In genomic region chr1:4549933-4550332, GRCh38 we compare ENCODE assay signal across 24 cellular contexts.
A peak's percentile ranks its signal among the peaks of the same experiment; 100 is the strongest.
DNase-seq lines count a peak whose midpoint lies in the region; ATAC-seq, FAIRE-seq and TF ChIP-seq lines count a peak whose summit lies in the region.
"Had no signal": no experiment of that assay in that cellular context is flagged by ENCODE, and none has a peak within 500 bp of the region (broad histone marks: within the 10 kb centered on the region; RNA-seq: fewer than 3 reads in every experiment).

No MANE protein-coding gene starts in this region.

- H3K27ac Mint-ChIP-seq in neural progenitor cell, result no peak overlapping the region
- no peak overlapping the region for H3K27ac Mint-ChIP-seq in activated CD4-positive, alpha-beta T cell treated with anti-CD3 and anti-CD28 coated beads for 36 hours
- H3K27ac Mint-ChIP-seq: B cell; nephron; T-helper 1 cell treated with Interleukin-12 subunit alpha and Interleukin-12 subunit beta and Interleukin-4 antibody, amounts not matched to agents 30 μg/mL and 1 μg/mL, for 36 hours had no signal

- no TSS peak for BruUV-seq in GM12878 (replicated peaks; lab: Mats Ljungman, UMichigan)

- H3F3A ChIP-seq in neural progenitor cell (ENCODE audit: low read depth), result no peaks in the 10 kb centered on the region

- SMC1A ChIA-PET in GM12878 (lab: Charles Lee; ENCODE audit: uncharacterized antibody, unreplicated experiment), result no interaction called here

- H3K4me1 ChIP-seq in NT2/D1 (ENCODE audit: insufficient read depth, insufficient read length) (no peaks in the 10 kb centered on the region), GM12878 (ENCODE audit: control insufficient read depth, insufficient read depth, low read length) (no peaks in the 10 kb centered on the region), neural progenitor cell (no peaks in the 10 kb centered on the region)
- H3K4me1 ChIP-seq: colonic mucosa, upper lobe of right lung had no signal

- RAD21 ChIA-PET in GM12878 (lab: Charles Lee; ENCODE audit: unreplicated experiment), result no interaction called here

- no peak overlapping the region for H3K9ac ChIP-seq in NT2/D1 (ENCODE audit: insufficient read length, low read depth)
- no peak overlapping the region for H3K9ac ChIP-seq in GM12878 (ENCODE audit: control insufficient read depth, insufficient read depth, low read length)
- H3K9ac ChIP-seq in neural progenitor cell, result no peak overlapping the region

- peaks cover 2% of the 10 kb centered on the region for H3K9me3 Mint-ChIP-seq in neural progenitor cell
- H3K9me3 Mint-ChIP-seq in activated CD4-positive, alpha-beta T cell treated with anti-CD3 and anti-CD28 coated beads for 36 hours (ENCODE audit: low read depth), result no peaks in the 10 kb centered on the region
- H3K9me3 Mint-ChIP-seq: T-helper 1 cell treated with Interleukin-12 subunit alpha and Interleukin-12 subunit beta and Interleukin-4 antibody, amounts not matched to agents 30 μg/mL and 1 μg/mL, for 36 hours had no signal

- H2AFZ ChIP-seq in GM12878 (ENCODE audit: control insufficient read depth, low read depth, low read length) (no peak overlapping the region), neural progenitor cell (replicated peaks) (no peak overlapping the region)

- WGBS in GM12878 (ENCODE audit: insufficient coverage, insufficient replicate concordance, low lambda C conversion rate, missing lambda C conversion rate), result 17% methylated on average over 4 of the region's 4 CpGs

- in situ Hi-C loops in GM12878 (cut with MboI), result no loop called here

- peaks cover 2% of the 10 kb centered on the region for H3K27me3 Mint-ChIP-seq in neural progenitor cell (ENCODE audit: insufficient read depth, low read depth)
- peaks cover 18% of the 10 kb centered on the region for H3K27me3 Mint-ChIP-seq in activated CD4-positive, alpha-beta T cell treated with anti-CD3 and anti-CD28 coated beads for 36 hours

- H3K9me3 ChIP-seq in NT2/D1 (ENCODE audit: insufficient read depth, low read length) (no peaks in the 10 kb centered on the region), GM12878 (replicated peaks; ENCODE audit: control insufficient read depth, insufficient read depth, low read length) (no peaks in the 10 kb centered on the region), neural progenitor cell (ENCODE audit: low read depth) (no peaks in the 10 kb centered on the region)
- H3K9me3 ChIP-seq: colonic mucosa, MG63, upper lobe of right lung had no signal

- H3K27me3 ChIP-seq in NT2/D1 (ENCODE audit: insufficient read depth, insufficient read length) (no peaks in the 10 kb centered on the region), GM12878 (replicated peaks in 1 of 2; ENCODE audit: control insufficient read depth in 2 of 2, insufficient read depth in 2 of 2, low read length in 1 of 2) (no peaks in the 10 kb centered on the region), neural progenitor cell (no peaks in the 10 kb centered on the region)
- H3K27me3 ChIP-seq: colonic mucosa, MG63, upper lobe of right lung had no signal

- no peaks in the 10 kb centered on the region for H3K36me3 Mint-ChIP-seq in neural progenitor cell
- H3K36me3 Mint-ChIP-seq in activated CD4-positive, alpha-beta T cell treated with anti-CD3 and anti-CD28 coated beads for 36 hours (ENCODE audit: low read depth), result no peaks in the 10 kb centered on the region

- H3K27ac ChIP-seq in GM12878 (ENCODE audit: control insufficient read depth, insufficient read depth) (no peak overlapping the region), neural progenitor cell (no peak overlapping the region)
- H3K27ac ChIP-seq: colonic mucosa, upper lobe of right lung had no signal

- H3K36me3 ChIP-seq in NT2/D1 (ENCODE audit: insufficient read depth, insufficient read length, low read length), result no peaks in the 10 kb centered on the region
- no peaks in the 10 kb centered on the region for H3K36me3 ChIP-seq in GM12878 (ENCODE audit: control insufficient read depth in 2 of 2, insufficient read depth in 2 of 2, low read length in 1 of 2)
- no peaks in the 10 kb centered on the region for H3K36me3 ChIP-seq in neural progenitor cell
- H3K36me3 ChIP-seq: colonic mucosa, MG63, upper lobe of right lung had no signal

- peak; percentile 24 for DNase-seq in activated CD8-positive, alpha-beta memory T cell treated with anti-CD3 and anti-CD28 coated beads for 24 hours
- no peak for DNase-seq in activated CD8-positive, alpha-beta memory T cell treated with anti-CD3 and anti-CD28 coated beads, Interleukin-2, amount 50 U/mL, for 4 hours
- DNase-seq in NT2/D1 (ENCODE audit: low read depth, low spot score) (peak; percentile 15), GM12878 (ENCODE audit: low read depth, low spot score) (no peak), neural progenitor cell (ENCODE audit: low spot score) (peak; percentile 70)
- DNase-seq in activated effector memory CD4-positive, alpha-beta T cell treated with Interleukin-2 at 50 U/mL for 16 hours, result no peak
- no peak for DNase-seq in activated CD4-positive, alpha-beta T cell treated with anti-CD3 and anti-CD28 coated beads for 36 hours
- DNase-seq: activated CD4-positive, alpha-beta T cell treated with anti-CD3 and anti-CD28 coated beads, Interleukin-2, amount 50 U/mL, for 48 hours; activated gamma-delta T cell treated with Interleukin-2 at 50 U/mL for 16 hours; colonic mucosa; left colon; MG63; midbrain; NCI-H1436; NCI-H2171; NCI-H526; SHP77 treated with DMSO at 0.1 percent for 48 hours; substantia nigra; upper lobe of right lung had no signal

- TF ChIP-seq CTCF in GM12878 (IDR thresholded peaks at IDR 0.05 in 2 of 3, conservative IDR thresholded peaks at IDR 0.05 in 1 of 3; ENCODE audit: control insufficient read depth in 2 of 3, extremely low read depth in 1 of 3, insufficient read depth in 1 of 3, low read depth in 3 of 3, low read length in 3 of 3), result no peak
- no peak for TF ChIP-seq CTCF in neural progenitor cell (IDR thresholded peaks at IDR 0.05)

- no peak for ATAC-seq in GM12878
- no peak for ATAC-seq in activated CD4-positive, alpha-beta T cell treated with anti-CD3 and anti-CD28 coated beads for 36 hours
- no peak for ATAC-seq in activated CD4-positive, CD25-positive, alpha-beta regulatory T cell treated with anti-CD3 and anti-CD28 coated beads, Interleukin-2, amount 50 U/mL, for 24 hours
- ATAC-seq: left colon, upper lobe of right lung had no signal

- TF ChIP-seq POLR2A in GM12878 (IDR thresholded peaks at IDR 0.05; ENCODE audit: low read depth, low read length), result no peak

- intact Hi-C loops in GM12878 (cut with micrococcal nuclease; ENCODE audit: unreplicated experiment), result no loop called here
- intact Hi-C loops in activated CD4-positive, alpha-beta T cell treated with anti-CD3 and anti-CD28 coated beads for 36 hours (cut with DNase I, micrococcal nuclease), result no loop called here

- H4K20me1 ChIP-seq in GM12878 (ENCODE audit: control insufficient read depth, insufficient read depth), result no peaks in the 10 kb centered on the region
- H4K20me1 ChIP-seq in neural progenitor cell (ENCODE audit: low read depth), result peaks cover 3% of the 10 kb centered on the region

- FAIRE-seq in GM12878 (lab: Jason Lieb, UNC), result no peak
- FAIRE-seq: bronchial epithelial cell had no signal

- POLR2A ChIA-PET in GM12878 (lab: Charles Lee), result no interaction called here
- POLR2A ChIA-PET in activated CD4-positive, alpha-beta T cell treated with anti-CD3 and anti-CD28 coated beads for 36 hours (lab: Charles Lee), result no interaction called here

- TF ChIP-seq RAD21 in GM12878 (IDR thresholded peaks at IDR 0.05; ENCODE audit: insufficient read depth, low read depth, low read length), result no peak

- no peaks in the 10 kb centered on the region for H3K4me1 Mint-ChIP-seq in neural progenitor cell
- H3K4me1 Mint-ChIP-seq in activated CD4-positive, alpha-beta T cell treated with anti-CD3 and anti-CD28 coated beads for 36 hours, result no peaks in the 10 kb centered on the region
- H3K4me1 Mint-ChIP-seq: B cell, nephron had no signal

- H3K4me3 Mint-ChIP-seq in neural progenitor cell, result no peak overlapping the region
- no peak overlapping the region for H3K4me3 Mint-ChIP-seq in activated CD4-positive, alpha-beta T cell treated with anti-CD3 and anti-CD28 coated beads for 36 hours
- H3K4me3 Mint-ChIP-seq: B cell; nephron; T-helper 1 cell treated with Interleukin-12 subunit alpha and Interleukin-12 subunit beta and Interleukin-4 antibody, amounts not matched to agents 30 μg/mL and 1 μg/mL, for 36 hours had no signal

- H3K4me3 ChIP-seq in NT2/D1 (ENCODE audit: insufficient read length, low read depth) (no peak overlapping the region), GM12878 (no peak overlapping the region), neural progenitor cell (no peak overlapping the region)
- H3K4me3 ChIP-seq: colonic mucosa, MG63, upper lobe of right lung had no signal

- no peaks in the 10 kb centered on the region for H3K79me2 ChIP-seq in GM12878 (ENCODE audit: control insufficient read depth, insufficient read depth, low read length)
- no peaks in the 10 kb centered on the region for H3K79me2 ChIP-seq in neural progenitor cell (ENCODE audit: low read depth)

- CTCF ChIA-PET in GM12878 (lab: Yijun Ruan, JAX), result no interaction called here
- CTCF ChIA-PET in activated CD4-positive, alpha-beta T cell treated with anti-CD3 and anti-CD28 coated beads for 36 hours (lab: Charles Lee), result interaction anchor here (0.7 kb wide), 1 partner anchor 740 kb away, joined by 3 read pairs; no protein-coding TSS in a partner anchor

- TF ChIP-seq EP300 in GM12878 (IDR thresholded peaks at IDR 0.05; ENCODE audit: borderline replicate concordance in 1 of 2, control insufficient read depth in 1 of 2, low read depth in 2 of 2, low read length in 2 of 2), result no peak

- H3K4me2 ChIP-seq in GM12878 (ENCODE audit: control insufficient read depth, insufficient read depth) (no peak overlapping the region), neural progenitor cell (no peak overlapping the region)

Comparison
In these comparisons a context has a peak if more than half of its experiments do, and no peak if none do; other contexts are left out.
1. DNase-seq: peak in activated CD8-positive, alpha-beta memory T cell treated with anti-CD3 and anti-CD28 coated beads for 24 hours (single experiment), NT2/D1 (single experiment) and neural progenitor cell (single experiment); none in activated CD8-positive, alpha-beta memory T cell treated with anti-CD3 and anti-CD28 coated beads, Interleukin-2, amount 50 U/mL, for 4 hours (single experiment), GM12878 (single experiment), activated effector memory CD4-positive, alpha-beta T cell treated with Interleukin-2 at 50 U/mL for 16 hours (single experiment) and activated CD4-positive, alpha-beta T cell treated with anti-CD3 and anti-CD28 coated beads for 36 hours (single experiment).